ENCODE assay signal across 8 cellular contexts in genomic region chr7:76234931-76235441, GRCh38. TPM values are rescaled to one million over a fixed set of nuclear protein-coding genes. Genes with fewer than 3 reads are reported as not detected.
A peak's percentile ranks its signal among the peaks of the same experiment; 100 is the strongest.
DNase-seq lines count a peak whose midpoint lies in the region; ATAC-seq, FAIRE-seq and TF ChIP-seq lines count a peak whose summit lies in the region.
"Had no signal": no experiment of that assay in that cellular context is flagged by ENCODE, and none has a peak within 500 bp of the region (broad histone marks: within the 10 kb centered on the region; RNA-seq: fewer than 3 reads in every experiment).

No MANE protein-coding gene starts in this region.

- no peak overlapping the region for H3K27ac ChIP-seq in right lobe of liver
- H3K27ac ChIP-seq: parathyroid adenoma had no signal

- intact Hi-C loops in right lobe of liver (cut with DNase I) = no loop called here

- H3K4me1 ChIP-seq in right lobe of liver = no peaks in the 10 kb centered on the region
- H3K4me1 ChIP-seq: parathyroid adenoma had no signal

- H3K9me3 ChIP-seq in right lobe of liver = no peaks in the 10 kb centered on the region

- TF ChIP-seq POLR2A in right lobe of liver (IDR thresholded peaks at IDR 0.05) = no peak

- no peak for TF ChIP-seq CTCF in right lobe of liver (IDR thresholded peaks at IDR 0.05)

- FAIRE-seq in GM19239 (lab: Jason Lieb, UNC) = peak; percentile 82

- H3K27me3 ChIP-seq in right lobe of liver = peaks cover 0 to 4% of the 10 kb centered on the region in 2 donors

- peak; percentile 69 for DNase-seq in GM19239 (ENCODE audit: insufficient read length, low spot score)
- peak; percentile 27 for DNase-seq in NCI-H1105 (lab: John Stamatoyannopoulos, UW)
- peak; percentile 90 to 92 for DNase-seq in activated CD4-positive, alpha-beta T cell treated with anti-CD3 and anti-CD28 coated beads, Interleukin-2, amount 50 U/mL, for 48 hours
- peak; percentile 15 for DNase-seq in dedifferentiated amniotic fluid mesenchymal stem cell (ENCODE audit: extremely low spot score)
- peak; percentile 62 to 72 (median 72) for DNase-seq in right lobe of liver
- DNase-seq in stimulated activated CD4-positive, alpha-beta T cell treated with anti-CD3 and anti-CD28 coated beads, TNF-alpha, amount 100 ng/mL, for 4 hours (ENCODE audit: low read depth in 3 of 3) = peak; percentile 53 to 66 (median 62)

- ATAC-seq in right lobe of liver (peak; percentile 84 to 95 (median 90)), GM18868 (IDR thresholded peaks at IDR 0.05; ENCODE audit: unreplicated experiment) (no peak)

- H3K4me3 ChIP-seq in right lobe of liver = no peak overlapping the region

- H3K36me3 ChIP-seq in right lobe of liver = no peaks in the 10 kb centered on the region

- 3% methylated on average over 11 of the region's 48 CpGs for WGBS in right lobe of liver (ENCODE audit: insufficient coverage, low coverage, low lambda C conversion rate, missing lambda C conversion rate)

RNA-seq across cellular contexts. Expression of gene SRRM3, which starts 33.3 kb away (rescaled TPM):
- under 1 TPM in 4 of 6 experiments, not detected in 2; 0.14 to 0.37 (median 0.19) TPM for total RNA-seq in right lobe of liver

Comparison
In these comparisons a context has a peak if more than half of its experiments do, and no peak if none do; other contexts are left out.
1. DNase-seq: peak in every context shown above with its lines; median percentile 91 in activated CD4-positive, alpha-beta T cell treated with anti-CD3 and anti-CD28 coated beads, Interleukin-2, amount 50 U/mL, for 48 hours; 72 in right lobe of liver; 69 in GM19239; 62 in stimulated activated CD4-positive, alpha-beta T cell treated with anti-CD3 and anti-CD28 coated beads, TNF-alpha, amount 100 ng/mL, for 4 hours; 27 in NCI-H1105; 15 in dedifferentiated amniotic fluid mesenchymal stem cell.